ENCODE assay signal across 8 cellular contexts in genomic region chr16:81779540-81780320, GRCh38. TPM values are rescaled to one million over a fixed set of nuclear protein-coding genes. Genes with fewer than 3 reads are reported as not detected.
DNase-seq lines count a peak whose midpoint lies in the region; ATAC-seq, FAIRE-seq and TF ChIP-seq lines count a peak whose summit lies in the region.

No MANE protein-coding gene starts in this region.

- ATAC-seq in naive thymus-derived CD4-positive, alpha-beta T cell, result peak; percentile 29
- no peak for ATAC-seq in HG03469 (IDR thresholded peaks at IDR 0.05; ENCODE audit: unreplicated experiment)

- CTCF ChIA-PET in H1 (lab: Charles Lee; ENCODE audit: partially characterized antibody), result interaction anchor here (0.8 to 3.3 kb wide), 7 partner anchors 9 to 108 kb away, joined by 3 to 17 read pairs (median 4); no protein-coding TSS in a partner anchor
- CTCF ChIA-PET in naive thymus-derived CD4-positive, alpha-beta T cell (lab: Charles Lee), result no interaction called here

- H3K79me1 ChIP-seq in H1 (ENCODE audit: low read depth, low read length), result no peaks in the 10 kb centered on the region

- H3K4ac ChIP-seq in H1 (replicated peaks; ENCODE audit: insufficient read length, low read depth, low read length), result no peak overlapping the region

- H4K91ac ChIP-seq in H1 (replicated peaks; ENCODE audit: insufficient read length, low read length), result no peak overlapping the region

- intact Hi-C loops in naive thymus-derived CD4-positive, alpha-beta T cell (cut with micrococcal nuclease), result loop anchor here (1.0 to 5.0 kb wide), 2 partner anchors 32 to 147 kb away; no protein-coding TSS in a partner anchor

- H2BK20ac ChIP-seq in H1 (ENCODE audit: low read length), result no peak overlapping the region

- no peak for TF ChIP-seq EP300 in H1 (IDR thresholded peaks at IDR 0.05; ENCODE audit: borderline replicate concordance in 1 of 2, low read depth in 2 of 2, low read length in 2 of 2)

- H3K9ac ChIP-seq in H1 (replicated peaks in 1 of 4; ENCODE audit: extremely low read depth in 1 of 4, low read depth in 3 of 4, low read length in 3 of 4), result peak overlapping the region in 1 of 4 experiments; percentile 24; a peak in 1 of 7 replicates

- no peak overlapping the region for H3K27ac Mint-ChIP-seq in naive thymus-derived CD4-positive, alpha-beta T cell

- no peak overlapping the region for H2BK15ac ChIP-seq in H1 (ENCODE audit: low read length)

- peaks cover 3 to 7% of the 10 kb centered on the region in 2 experiments for H4K20me1 ChIP-seq in H1 (replicated peaks in 1 of 2; ENCODE audit: control insufficient read depth in 1 of 2, insufficient read depth in 2 of 2, low read length in 2 of 2)

- FAIRE-seq in H1 (lab: Jason Lieb, UNC), result no peak

- no peak overlapping the region for H2BK120ac ChIP-seq in H1 (replicated peaks; ENCODE audit: low read depth, low read length)

- H3K14ac ChIP-seq in H1 (ENCODE audit: insufficient read length), result no peak overlapping the region

- H3K4me3 Mint-ChIP-seq in naive thymus-derived CD4-positive, alpha-beta T cell, result peak overlapping the region; percentile 72 to 92 (median 80)

- H3K4me3 ChIP-seq in GM08714 (ENCODE audit: low read length), result peak overlapping the region; percentile 83
- peak overlapping the region; percentile 37 for H3K4me3 ChIP-seq in HFF-Myc (replicated peaks; ENCODE audit: low read depth, low read length)
- H3K4me3 ChIP-seq in H1 (ENCODE audit: extremely low read depth in 1 of 4, insufficient read depth in 2 of 4, low read depth in 3 of 4, low read length in 4 of 4), result peak overlapping the region; percentile 42 to 67 (median 56)
- H3K4me3 ChIP-seq in naive thymus-derived CD4-positive, alpha-beta T cell (ENCODE audit: low read length), result peak overlapping the region; percentile 37

- H3K23me2 ChIP-seq in H1 (ENCODE audit: low read depth, low read length), result peaks cover 7% of the 10 kb centered on the region

- H3K36me3 ChIP-seq in H1 (ENCODE audit: control insufficient read depth in 2 of 4, insufficient read depth in 4 of 4, low read length in 3 of 4), result no peaks in the 10 kb centered on the region
- H3K36me3 ChIP-seq in naive thymus-derived CD4-positive, alpha-beta T cell (ENCODE audit: control insufficient read depth in 2 of 3, insufficient read depth in 3 of 3, low read length in 3 of 3), result no peaks in the 10 kb centered on the region

- TF ChIP-seq RAD21 in H1 (IDR thresholded peaks at IDR 0.05 in 1 of 2, conservative IDR thresholded peaks at IDR 0.05 in 1 of 2; ENCODE audit: low read depth in 2 of 2, low read length in 2 of 2), result no peak

- no peaks in the 10 kb centered on the region for H3K9me3 Mint-ChIP-seq in naive thymus-derived CD4-positive, alpha-beta T cell

- DNase-seq in HFF-Myc (ENCODE audit: extremely low read depth, low read depth) (no peak), OCI-M1 (lab: John Stamatoyannopoulos, UW) (peak; percentile 55), H1 (ENCODE audit: low read depth in 1 of 2, low spot score in 2 of 2) (peak in 1 of 2 experiments; percentile 58), OCI-M2 (lab: John Stamatoyannopoulos, UW; ENCODE audit: unreplicated experiment) (no peak), GDM1 (lab: John Stamatoyannopoulos, UW) (no peak)
- DNase-seq in naive thymus-derived CD4-positive, alpha-beta T cell, result peak in 1 of 9 donors; percentile 38

- peaks cover 33 to 65% (median 44%) of the 10 kb centered on the region in 5 donors for H3K27me3 Mint-ChIP-seq in naive thymus-derived CD4-positive, alpha-beta T cell

- H3K18ac ChIP-seq in H1 (ENCODE audit: extremely low read depth, low read length), result no peak overlapping the region; the same call in 1 of the 2 replicates

- no peak overlapping the region for H4K5ac ChIP-seq in H1 (ENCODE audit: insufficient read length, low read depth, low read length)

- no peak overlapping the region for H2BK12ac ChIP-seq in H1 (ENCODE audit: low read depth, low read length)

- no peak overlapping the region for H2AK5ac ChIP-seq in H1 (ENCODE audit: low read depth, low read length)

- H3K79me2 ChIP-seq in H1 (ENCODE audit: control insufficient read depth in 1 of 2, insufficient read depth in 2 of 2, low read length in 2 of 2), result no peaks in the 10 kb centered on the region

- no peak overlapping the region for H3K23ac ChIP-seq in H1 (ENCODE audit: insufficient read length)

- H3K27me3 ChIP-seq in H1 (replicated peaks in 1 of 4; ENCODE audit: control insufficient read depth in 3 of 4, extremely low read depth in 1 of 4, insufficient read depth in 3 of 4, low read length in 3 of 4), result peaks cover 10 to 31% (median 23%) of the 10 kb centered on the region in 4 experiments
- peaks cover 0 to 3% of the 10 kb centered on the region in 2 donors for H3K27me3 ChIP-seq in naive thymus-derived CD4-positive, alpha-beta T cell (ENCODE audit: control insufficient read depth in 2 of 2, insufficient read depth in 2 of 2, low read length in 2 of 2)

- H3K4me1 Mint-ChIP-seq in naive thymus-derived CD4-positive, alpha-beta T cell, result peaks cover 0 to 23% (median 21%) of the 10 kb centered on the region in 7 donors

- H3K27ac ChIP-seq in H1 (ENCODE audit: low read depth, low read length), result no peak overlapping the region
- no peak overlapping the region for H3K27ac ChIP-seq in naive thymus-derived CD4-positive, alpha-beta T cell (ENCODE audit: low read depth, low read length)

- WGBS in H1 (ENCODE audit: extremely low coverage in 1 of 2, insufficient coverage in 1 of 2, insufficient read length in 1 of 2, insufficient replicate concordance in 2 of 2, low coverage in 1 of 2, low lambda C conversion rate in 2 of 2, missing lambda C conversion rate in 1 of 2), 2 experiments, result 6% methylated on average over 47 of the region's 57 CpGs; no CpG with 5 or more reads in 1 of the 2 experiments

- H3K9me3 ChIP-seq in H1 (ENCODE audit: insufficient read depth in 2 of 2, low read depth in 1 of 2, low read length in 1 of 2), result no peaks in the 10 kb centered on the region
- H3K9me3 ChIP-seq in naive thymus-derived CD4-positive, alpha-beta T cell (ENCODE audit: control insufficient read depth in 2 of 3, low read length in 3 of 3), result no peaks in the 10 kb centered on the region

- TF ChIP-seq POLR2A in H1 (IDR thresholded peaks at IDR 0.05; ENCODE audit: control extremely low read depth in 1 of 2, low read depth in 2 of 2, low read length in 2 of 2), result no peak

- TF ChIP-seq CTCF in HFF-Myc (IDR thresholded peaks at IDR 0.05; ENCODE audit: low read depth, low read length, missing control alignments) (no peak), H1 (IDR thresholded peaks at IDR 0.05; ENCODE audit: control extremely low read depth in 1 of 3, insufficient read depth in 1 of 3, low read depth in 1 of 3, low read length in 3 of 3) (no peak)

- no peak overlapping the region for H3K56ac ChIP-seq in H1 (replicated peaks; ENCODE audit: insufficient read length, low read depth, low read length)

- H3K36me3 Mint-ChIP-seq in naive thymus-derived CD4-positive, alpha-beta T cell, result peaks cover 0 to 3% (median 0%) of the 10 kb centered on the region in 5 donors

- H2AFZ ChIP-seq in H1 (ENCODE audit: low read length), result no peak overlapping the region

- H3K4me2 ChIP-seq in H1 (ENCODE audit: insufficient read depth in 1 of 2, low read depth in 2 of 2, low read length in 2 of 2), result peak overlapping the region; percentile 86 to 90

- POLR2A ChIA-PET in H1 (lab: Charles Lee; ENCODE audit: partially characterized antibody), result interaction anchor here (1.0 kb wide), 2 partner anchors 62 to 465 kb away, joined by 3 read pairs; partner anchors contain the start of gene GAN
- POLR2A ChIA-PET in naive thymus-derived CD4-positive, alpha-beta T cell (lab: Charles Lee), result no interaction called here

- H4K8ac ChIP-seq in H1 (ENCODE audit: extremely low read depth, insufficient read depth, low read length), result peak overlapping the region; percentile 3; the same call in 1 of the 2 replicates

- H2BK5ac ChIP-seq in H1 (ENCODE audit: low read depth, low read length), result no peak overlapping the region

- H3K4me1 ChIP-seq in H1 (replicated peaks in 1 of 4; ENCODE audit: control insufficient read depth in 3 of 4, insufficient read depth in 4 of 4, low read length in 3 of 4), result peaks cover 0 to 6% (median 1%) of the 10 kb centered on the region in 4 experiments; a peak in 4 of 7 replicates
- H3K4me1 ChIP-seq in naive thymus-derived CD4-positive, alpha-beta T cell (ENCODE audit: control insufficient read depth in 2 of 2, insufficient read depth in 2 of 2, low read length in 2 of 2), result peaks cover 4 to 8% of the 10 kb centered on the region in 2 donors

TF ChIP-seq in H1, 55 proteins besides CTCF, POLR2A, EP300 and RAD21:
- TF ChIP-seq JUND (IDR thresholded peaks at IDR 0.05; ENCODE audit: low read length), result no peak
- TF ChIP-seq GTF2F1 (IDR thresholded peaks at IDR 0.05; ENCODE audit: borderline replicate concordance, low read depth, low read length), result no peak
- TF ChIP-seq EZH2 (IDR thresholded peaks at IDR 0.05; ENCODE audit: low read depth, low read length, severe bottlenecking), result peak; percentile 81
- TF ChIP-seq TCF12 (IDR thresholded peaks at IDR 0.05; ENCODE audit: low read depth, low read length), result no peak
- no peak for TF ChIP-seq SP4 (IDR thresholded peaks at IDR 0.05; ENCODE audit: low read length)
- TF ChIP-seq KDM4A (IDR thresholded peaks at IDR 0.05; ENCODE audit: low read depth, low read length, severe bottlenecking), result peak; percentile 3
- TF ChIP-seq POU5F1 (IDR thresholded peaks at IDR 0.05; ENCODE audit: low read depth, low read length), result no peak
- peak; percentile 83 for TF ChIP-seq SUZ12 (IDR thresholded peaks at IDR 0.05; ENCODE audit: low read length)
- no peak for TF ChIP-seq CHD2 (IDR thresholded peaks at IDR 0.05; ENCODE audit: low read length)
- peak; percentile 61 for TF ChIP-seq RNF2 (IDR thresholded peaks at IDR 0.05; ENCODE audit: borderline replicate concordance, low read depth, low read length, missing control alignments, poor library complexity, severe bottlenecking)
- TF ChIP-seq RFX5 (IDR thresholded peaks at IDR 0.05; ENCODE audit: borderline replicate concordance, low read depth, low read length), result no peak
- no peak for TF ChIP-seq CBX8 (IDR thresholded peaks at IDR 0.05; ENCODE audit: borderline replicate concordance, low read depth, low read length)
- TF ChIP-seq BCL11A (IDR thresholded peaks at IDR 0.05; ENCODE audit: low read depth in 2 of 2, low read length in 2 of 2), result no peak

RNA-seq across cellular contexts. Expression of gene PLCG2, which starts 0.6 kb away (rescaled TPM):
- total RNA-seq in H1 (2021; fragmentation: NEBNext Ultra II Directional; extraction: Animal tissue kit (Norgen Biotek cat#: 25700)), result 5.6 and 6.9 TPM in 2 replicates
- polyA plus RNA-seq in H1 (2011; rRNA removed), result 6.1 and 7.5 TPM in 2 replicates
- polyA plus RNA-seq in H1 (2011; cell fraction: cytosol; rRNA removed), result 8.9 TPM
- polyA plus RNA-seq in H1 (2011; cell fraction: nucleus; rRNA removed), result 20.7 TPM
- 4.6 to 7.2 TPM (median 5.9 TPM) in 4 replicates for polyA plus RNA-seq in H1 (2012, experiment 1 of 2)
- 0.89 TPM for polyA plus RNA-seq in H1 (2012, experiment 2 of 2)
- 2.1 TPM for polyA plus RNA-seq in H1 (2013, experiment 1 of 2)
- 1.8 TPM for polyA plus RNA-seq in H1 (2013, experiment 2 of 2)
- polyA minus RNA-seq in H1 (2011; rRNA and poly(A)+ RNA removed), result 19.9 and 20.7 TPM in 2 replicates
- 9.5 TPM for polyA minus RNA-seq in H1 (2011; cell fraction: cytosol; rRNA and poly(A)+ RNA removed)
- 28.3 TPM for polyA minus RNA-seq in H1 (2011; cell fraction: nucleus; rRNA and poly(A)+ RNA removed)
- total RNA-seq in naive thymus-derived CD4-positive, alpha-beta T cell, result 10 to 100 TPM in 2 of 5 experiments, 1 to 10 TPM in 3; 1.4 to 85.8 (median 5.9) TPM
- polyA plus RNA-seq in naive thymus-derived CD4-positive, alpha-beta T cell, result under 1 TPM; 0.07 to 0.33 TPM
